ENCODE assay signal across 16 cellular contexts in the genomic region with DNA sequence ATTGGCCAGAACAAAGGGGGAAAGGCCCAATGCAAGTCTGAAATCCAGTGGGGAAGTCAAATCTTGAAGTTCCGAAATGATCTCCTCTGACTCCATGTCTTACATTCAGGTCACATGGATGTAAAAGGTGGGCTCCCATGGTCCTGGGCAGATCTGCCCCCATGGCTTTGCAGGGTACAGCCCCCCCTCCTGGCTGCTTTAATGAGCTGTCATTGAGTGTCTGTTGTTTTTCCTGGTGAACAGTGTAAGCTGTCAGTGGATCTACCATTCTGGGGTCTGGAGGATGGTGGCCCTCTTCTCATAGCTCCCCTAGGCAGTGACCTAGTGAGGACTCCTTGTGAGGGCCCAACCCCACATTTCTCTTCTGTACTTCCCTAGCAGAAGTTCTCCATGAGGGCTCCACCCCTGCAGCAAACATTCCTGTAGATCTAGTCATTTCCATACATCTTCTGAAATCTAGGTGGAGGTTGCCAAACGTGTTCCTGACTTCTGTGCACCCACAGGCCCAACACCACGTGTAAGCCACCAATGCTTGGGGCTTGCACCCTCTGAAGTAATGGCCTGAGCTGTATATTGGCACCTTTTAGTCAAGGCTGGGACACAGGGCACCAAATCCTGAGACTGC. TPM values are rescaled to one million over a fixed set of nuclear protein-coding genes. Genes with fewer than 3 reads are reported as not detected.
"Had no signal": no experiment of that assay in that cellular context is flagged by ENCODE, and none has a peak within 500 bp of the region (broad histone marks: within the 10 kb centered on the region; RNA-seq: fewer than 3 reads in every experiment).

No MANE protein-coding gene starts in this region.

- H3K27ac Mint-ChIP-seq: activated naive CD8-positive, alpha-beta T cell treated with anti-CD3 and anti-CD28 coated beads, Interleukin-2, amount 10 ng/mL, durations not matched to agents 7 days and 5 days had no signal

- ATAC-seq: activated T-cell treated with anti-CD3 and anti-CD28 coated beads, Interleukin-2, amount 50 U/mL, for 4 hours; gastroesophageal sphincter had no signal

- H3K4me1 ChIP-seq: gastroesophageal sphincter, stomach had no signal

- H3K4me3 ChIP-seq: gastroesophageal sphincter, stomach, thoracic aorta had no signal

- H3K4me3 Mint-ChIP-seq: activated naive CD8-positive, alpha-beta T cell treated with anti-CD3 and anti-CD28 coated beads, Interleukin-2, amount 10 ng/mL, durations not matched to agents 7 days and 5 days; activated T-cell treated with anti-CD3 and anti-CD28 coated beads, Interleukin-2, amount 50 U/mL, for 4 hours had no signal

- DNase-seq: activated CD4-positive, alpha-beta T cell treated with anti-CD3 and anti-CD28 coated beads for 1 hour; activated CD4-positive, alpha-beta T cell treated with anti-CD3 and anti-CD28 coated beads, Interleukin-2, amount 50 U/mL, for 48 hours; activated gamma-delta T cell; activated naive CD8-positive, alpha-beta T cell treated with anti-CD3 and anti-CD28 coated beads, Interleukin-2, amount 10 ng/mL, durations not matched to agents 7 days and 5 days; activated T-cell treated with anti-CD3 and anti-CD28 coated beads, Interleukin-2, amount 50 U/mL, for 4 hours; aorta; hippocampal formation; midbrain; retina; stimulated activated CD4-positive, alpha-beta T cell treated with anti-CD3 and anti-CD28 coated beads, Interleukin-4, amount 100 ng/mL, for 4 hours; stomach had no signal

- H3K9me3 ChIP-seq: neutrophil, thoracic aorta had no signal

- H3K27me3 ChIP-seq: gastroesophageal sphincter, neutrophil, stomach had no signal

- H3K4me1 Mint-ChIP-seq: activated naive CD8-positive, alpha-beta T cell treated with anti-CD3 and anti-CD28 coated beads, Interleukin-2, amount 10 ng/mL, durations not matched to agents 7 days and 5 days had no signal

- H3K27ac ChIP-seq: gastroesophageal sphincter, neutrophil, stomach, thoracic aorta had no signal

- H3K27me3 Mint-ChIP-seq: activated naive CD8-positive, alpha-beta T cell treated with anti-CD3 and anti-CD28 coated beads, Interleukin-2, amount 10 ng/mL, durations not matched to agents 7 days and 5 days had no signal

- H3K36me3 Mint-ChIP-seq: activated naive CD8-positive, alpha-beta T cell treated with anti-CD3 and anti-CD28 coated beads, Interleukin-2, amount 10 ng/mL, durations not matched to agents 7 days and 5 days had no signal

- H3K36me3 ChIP-seq: gastroesophageal sphincter, neutrophil, stomach, thoracic aorta had no signal

RNA-seq across cellular contexts. Expression of a gene that starts 9.3 kb away (rescaled TPM):
- total RNA-seq: activated naive CD8-positive, alpha-beta T cell treated with anti-CD3 and anti-CD28 coated beads, Interleukin-2, amount 10 ng/mL, durations not matched to agents 7 days and 5 days; activated T-cell treated with anti-CD3 and anti-CD28 coated beads, Interleukin-2, amount 50 U/mL, for 4 hours; aorta; endothelial cell of umbilical vein; gastroesophageal sphincter; skeletal muscle tissue; stomach; thoracic aorta had no signal
- polyA plus RNA-seq: aorta, endothelial cell of umbilical vein had no signal
